2 cellular contexts compared by ENCODE assay signal in genomic region chr5:145833616-145834200, GRCh38.
TF ChIP-seq lines count a peak whose summit lies in the region.

No MANE protein-coding gene starts in this region.

TF ChIP-seq in HepG2, 621 proteins besides CTCF, POLR2A, EP300 and RAD21 (continues in another document):
- TF ChIP-seq TBL1XR1 (IDR thresholded peaks at IDR 0.05; ENCODE audit: borderline replicate concordance, low read length, partially characterized antibody), result no peak
- no peak for TF ChIP-seq HIC2 (CRISPR knock-in tag; IDR thresholded peaks at IDR 0.05; ENCODE audit: low read depth)
- TF ChIP-seq RFXANK (CRISPR knock-in tag; IDR thresholded peaks at IDR 0.05), result no peak
- no peak for TF ChIP-seq AHR (CRISPR knock-in tag; IDR thresholded peaks at IDR 0.05)
- TF ChIP-seq SOX13 (IDR thresholded peaks at IDR 0.05), result no peak
- no peak for TF ChIP-seq SOX13 (CRISPR knock-in tag; conservative IDR thresholded peaks at IDR 0.05 in 1 of 2, IDR thresholded peaks at IDR 0.05 in 1 of 2)
- no peak for TF ChIP-seq HES4 (CRISPR knock-in tag; IDR thresholded peaks at IDR 0.05; ENCODE audit: borderline replicate concordance)
- no peak for TF ChIP-seq ZNF777 (CRISPR knock-in tag; IDR thresholded peaks at IDR 0.05)
- no peak for TF ChIP-seq ISX (CRISPR knock-in tag; conservative IDR thresholded peaks at IDR 0.05)
- no peak for TF ChIP-seq ZNF350 (CRISPR knock-in tag; IDR thresholded peaks at IDR 0.05; ENCODE audit: borderline replicate concordance, low read depth)
- peak; percentile 75 for TF ChIP-seq MAFK (conservative IDR thresholded peaks at IDR 0.05 in 1 of 2, IDR thresholded peaks at IDR 0.05 in 1 of 2; ENCODE audit: low read length in 2 of 2)
- no peak for TF ChIP-seq ZBTB37 (CRISPR knock-in tag; IDR thresholded peaks at IDR 0.05)
- TF ChIP-seq ARID4A (CRISPR knock-in tag; IDR thresholded peaks at IDR 0.05; ENCODE audit: borderline replicate concordance), result no peak
- TF ChIP-seq ZNF75D (CRISPR knock-in tag; IDR thresholded peaks at IDR 0.05; ENCODE audit: borderline replicate concordance), result no peak
- TF ChIP-seq PRPF4 (IDR thresholded peaks at IDR 0.05; ENCODE audit: low read depth, low read length, poor library complexity, severe bottlenecking), result no peak
- no peak for TF ChIP-seq ZBTB44 (CRISPR knock-in tag; IDR thresholded peaks at IDR 0.05)

TF ChIP-seq in WTC11, 78 proteins besides CTCF, POLR2A, EP300 and RAD21:
- no peak for TF ChIP-seq ZSCAN18 (CRISPR knock-in tag; IDR thresholded peaks at IDR 0.05)
- no peak for TF ChIP-seq ZNF416 (CRISPR knock-in tag; IDR thresholded peaks at IDR 0.05)
- TF ChIP-seq SMAD4 (CRISPR knock-in tag; IDR thresholded peaks at IDR 0.05), result no peak
- TF ChIP-seq ARID4B (CRISPR knock-in tag; IDR thresholded peaks at IDR 0.05; ENCODE audit: borderline replicate concordance), result no peak
- TF ChIP-seq IRF2 (CRISPR knock-in tag; IDR thresholded peaks at IDR 0.05; ENCODE audit: borderline replicate concordance, low read depth), result no peak
- no peak for TF ChIP-seq TEAD4 (CRISPR knock-in tag; IDR thresholded peaks at IDR 0.05)
- TF ChIP-seq NFE2L1 (CRISPR knock-in tag; IDR thresholded peaks at IDR 0.05), result no peak
- no peak for TF ChIP-seq ATF2 (CRISPR knock-in tag; IDR thresholded peaks at IDR 0.05; ENCODE audit: borderline replicate concordance, low read depth)
- no peak for TF ChIP-seq NR3C1 (CRISPR knock-in tag; conservative IDR thresholded peaks at IDR 0.05; ENCODE audit: low read depth)
- TF ChIP-seq ZNF219 (CRISPR knock-in tag; IDR thresholded peaks at IDR 0.05; ENCODE audit: borderline replicate concordance), result no peak
- TF ChIP-seq MXD4 (CRISPR knock-in tag; IDR thresholded peaks at IDR 0.05; ENCODE audit: borderline replicate concordance), result no peak
- TF ChIP-seq PRDM15 (CRISPR knock-in tag; IDR thresholded peaks at IDR 0.05), result no peak
- no peak for TF ChIP-seq STAT6 (CRISPR knock-in tag; conservative IDR thresholded peaks at IDR 0.05; ENCODE audit: low read depth)
- TF ChIP-seq RELA (CRISPR knock-in tag; IDR thresholded peaks at IDR 0.05; ENCODE audit: borderline replicate concordance), result no peak
- no peak for TF ChIP-seq NR1H2 (CRISPR knock-in tag; IDR thresholded peaks at IDR 0.05)
- TF ChIP-seq OVOL2 (CRISPR knock-in tag; IDR thresholded peaks at IDR 0.05; ENCODE audit: borderline replicate concordance), result no peak
- TF ChIP-seq KAT7 (CRISPR knock-in tag; IDR thresholded peaks at IDR 0.05; ENCODE audit: borderline replicate concordance), result no peak
